Comparison of ENCODE assay signal across 21 cellular contexts in the genomic region with DNA sequence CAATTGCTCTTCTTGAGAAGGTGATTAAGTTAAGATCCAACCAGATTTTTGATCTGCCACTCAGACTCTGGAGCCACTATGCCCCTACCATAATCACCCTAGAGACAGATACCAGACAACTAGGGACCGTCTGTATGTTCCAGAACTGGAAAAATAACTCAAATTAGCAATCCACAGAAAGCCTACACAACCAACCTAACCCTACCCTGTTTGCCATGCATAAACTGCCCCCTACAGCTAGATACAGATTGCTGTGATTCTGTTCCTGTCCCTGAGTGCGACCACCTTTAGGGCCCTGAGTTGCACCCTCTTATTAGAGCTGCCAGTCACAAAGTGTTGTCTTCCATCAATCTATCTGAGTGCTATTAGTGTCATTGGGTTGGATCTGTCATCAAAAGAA.
"Had no signal": no experiment of that assay in that cellular context is flagged by ENCODE, and none has a peak within 500 bp of the region (broad histone marks: within the 10 kb centered on the region; RNA-seq: fewer than 3 reads in every experiment).

No MANE protein-coding gene starts in this region.

- ATAC-seq: foreskin keratinocyte; left colon; left ventricle myocardium superior; sciatic nerve; stimulated activated memory B cell treated with anti-CD40 and anti-IgM and Interleukin-4, amounts not matched to agents 10 μg/mL and 1 μg/mL and 100 μg/mL, for 72 hours had no signal

- H3K36me3 ChIP-seq: colonic mucosa, neutrophil, spleen, stomach, thoracic aorta, transverse colon had no signal

- H3K36me3 Mint-ChIP-seq: naive B cell; stimulated activated memory B cell treated with anti-CD40 and anti-IgM and Interleukin-4, amounts not matched to agents 10 μg/mL and 1 μg/mL and 100 μg/mL, for 72 hours had no signal

- H3K27ac Mint-ChIP-seq: naive B cell; stimulated activated memory B cell treated with anti-CD40 and anti-IgM and Interleukin-4, amounts not matched to agents 10 μg/mL and 1 μg/mL and 100 μg/mL, for 72 hours had no signal

- H3K9me3 Mint-ChIP-seq: nephron had no signal

- DNase-seq: colonic mucosa; dermis blood vessel endothelial cell; erythroblast; left colon; left ventricle myocardium superior; mesenchymal stem cell; naive B cell; spleen; stimulated activated CD4-positive, alpha-beta T cell treated with anti-CD3 and anti-CD28 coated beads, Interleukin-15, amount 100 ng/mL, for 24 hours; stimulated activated CD4-positive, alpha-beta T cell treated with anti-CD3 and anti-CD28 coated beads, Interleukin-1b, Interleukin-23, amount 100 ng/mL, for 48 hours; stimulated activated CD4-positive, alpha-beta T cell treated with anti-CD3 and anti-CD28 coated beads, Interleukin-4, amount 100 ng/mL, for 24 hours; stomach; substantia nigra; transverse colon had no signal

- H3K27me3 Mint-ChIP-seq: naive B cell; stimulated activated memory B cell treated with anti-CD40 and anti-IgM and Interleukin-4, amounts not matched to agents 10 μg/mL and 1 μg/mL and 100 μg/mL, for 72 hours had no signal

- H3K4me3 ChIP-seq: colonic mucosa, lung, spleen, stomach, thoracic aorta, transverse colon had no signal

- H3K4me1 ChIP-seq: colonic mucosa, foreskin keratinocyte, spleen, stomach, transverse colon had no signal

- H3K4me3 Mint-ChIP-seq: naive B cell; nephron; stimulated activated memory B cell treated with anti-CD40 and anti-IgM and Interleukin-4, amounts not matched to agents 10 μg/mL and 1 μg/mL and 100 μg/mL, for 72 hours had no signal

- H3K27ac ChIP-seq: colonic mucosa, foreskin keratinocyte, neutrophil, spleen, stomach, thoracic aorta, transverse colon had no signal

- H3K9me3 ChIP-seq: colonic mucosa, neutrophil, spleen, stomach, thoracic aorta, transverse colon had no signal

- H3K27me3 ChIP-seq: colonic mucosa, foreskin keratinocyte, neutrophil, spleen, stomach, transverse colon had no signal

- H3K4me1 Mint-ChIP-seq: naive B cell; stimulated activated memory B cell treated with anti-CD40 and anti-IgM and Interleukin-4, amounts not matched to agents 10 μg/mL and 1 μg/mL and 100 μg/mL, for 72 hours had no signal
